Comparison of ENCODE assay signal across 14 cellular contexts in genomic region chr17:81863833-81864768, GRCh38. TPM values are rescaled to one million over a fixed set of nuclear protein-coding genes. Genes with fewer than 3 reads are reported as not detected.
DNase-seq lines count a peak whose midpoint lies in the region; ATAC-seq and TF ChIP-seq lines count a peak whose summit lies in the region.
"Had no signal": no experiment of that assay in that cellular context is flagged by ENCODE, and none has a peak within 500 bp of the region (broad histone marks: within the 10 kb centered on the region; RNA-seq: fewer than 3 reads in every experiment).

No MANE protein-coding gene starts in this region.

- peaks cover 33% of the 10 kb centered on the region for H3K4me1 Mint-ChIP-seq in WTC11

- no peaks in the 10 kb centered on the region for H3K9me3 Mint-ChIP-seq in WTC11

- ATAC-seq in Right ventricle myocardium inferior (no peak), WTC11 (no peak), left lobe of liver (no peak)
- ATAC-seq: left ventricle myocardium superior had no signal

- POLR2A ChIA-PET in WTC11 (lab: Charles Lee): no interaction called here

- H3K36me3 ChIP-seq in cardiac muscle cell: no peaks in the 10 kb centered on the region
- H3K36me3 ChIP-seq in thymus (ENCODE audit: control insufficient read depth, insufficient read depth): peaks cover 37% of the 10 kb centered on the region
- H3K36me3 ChIP-seq in tibial artery: peaks cover 7 to 56% (median 16%) of the 10 kb centered on the region in 3 donors

- CTCF ChIA-PET in WTC11 (lab: Charles Lee): interaction anchor here (0.9 kb wide), 1 partner anchor 42 kb away, joined by 3 read pairs; no protein-coding TSS in a partner anchor

- no peak for DNase-seq in cardiac muscle cell (ENCODE audit: low read depth in 1 of 2, low spot score in 1 of 2)
- DNase-seq in Right ventricle myocardium inferior (ENCODE audit: missing footprints): no peak
- no peak for DNase-seq in WTC11 (ENCODE audit: low spot score)
- DNase-seq in left lobe of liver (ENCODE audit: low spot score): peak; percentile 59
- no peak for DNase-seq in NCI-H1105 treated with DMSO at 0.1 percent for 48 hours (lab: John Stamatoyannopoulos, UW)
- DNase-seq in tibial artery: no peak
- DNase-seq in cerebellar cortex (ENCODE audit: low spot score): no peak
- DNase-seq: KBM-7, left ventricle myocardium superior, NCI-H510A had no signal

- peaks cover 38% of the 10 kb centered on the region for H3K4me1 ChIP-seq in cardiac muscle cell (ENCODE audit: low read depth)
- peaks cover 14% of the 10 kb centered on the region for H3K4me1 ChIP-seq in thymus (ENCODE audit: control insufficient read depth, insufficient read depth, low read length)
- H3K4me1 ChIP-seq in tibial artery: peaks cover 0 to 60% (median 34%) of the 10 kb centered on the region in 4 donors

- H3K27me3 Mint-ChIP-seq in WTC11 (ENCODE audit: low read depth): no peaks in the 10 kb centered on the region; the same call in 1 of the 2 replicates

- H3K27ac ChIP-seq in cardiac muscle cell (peak overlapping the region; percentile 19), thymus (ENCODE audit: low read depth) (peak overlapping the region; percentile 60), tibial artery (no peak overlapping the region)

- H3K27me3 ChIP-seq in cardiac muscle cell: no peaks in the 10 kb centered on the region
- H3K27me3 ChIP-seq in thymus (ENCODE audit: control insufficient read depth, insufficient read depth): no peaks in the 10 kb centered on the region
- H3K27me3 ChIP-seq in tibial artery: no peaks in the 10 kb centered on the region

- peaks cover 24% of the 10 kb centered on the region for H3K36me3 Mint-ChIP-seq in WTC11

- no peak overlapping the region for H3K4me3 ChIP-seq in cardiac muscle cell
- H3K4me3 ChIP-seq in thymus (ENCODE audit: low read length): no peak overlapping the region
- H3K4me3 ChIP-seq in tibial artery: no peak overlapping the region

- intact Hi-C loops in Right ventricle myocardium inferior (cut with DNase I) (no loop called here), tibial artery (cut with DNase I; ENCODE audit: low total_unique reads) (no loop called here)

- WGBS in thymus: 96% methylated on average over 9 of the region's 9 CpGs

- peak overlapping the region; percentile 34; the same call in 1 of the 2 replicates for H3K27ac Mint-ChIP-seq in WTC11

- H3K4me3 Mint-ChIP-seq in WTC11: no peak overlapping the region; the same call in 1 of the 2 replicates

- H3K9me3 ChIP-seq in cardiac muscle cell (ENCODE audit: low read depth) (no peaks in the 10 kb centered on the region), thymus (ENCODE audit: control insufficient read depth) (no peaks in the 10 kb centered on the region), tibial artery (no peaks in the 10 kb centered on the region)

- TF ChIP-seq CTCF in cardiac muscle cell (IDR thresholded peaks at IDR 0.05; ENCODE audit: low read depth, low read length) (no peak), WTC11 (IDR thresholded peaks at IDR 0.05) (no peak), tibial artery (IDR thresholded peaks at IDR 0.05) (no peak)

TF ChIP-seq in WTC11, 78 proteins besides CTCF, POLR2A, EP300 and RAD21 (continues in another document):
- TF ChIP-seq ZNF219 (CRISPR knock-in tag; IDR thresholded peaks at IDR 0.05; ENCODE audit: borderline replicate concordance) (no peak), GABPB1 (CRISPR knock-in tag; IDR thresholded peaks at IDR 0.05) (no peak), USF2 (CRISPR knock-in tag; IDR thresholded peaks at IDR 0.05) (no peak), PRRX2 (CRISPR knock-in tag; IDR thresholded peaks at IDR 0.05) (no peak), USF1 (CRISPR knock-in tag; IDR thresholded peaks at IDR 0.05) (no peak), MYBL2 (CRISPR knock-in tag; IDR thresholded peaks at IDR 0.05) (no peak), ZNF281 (CRISPR knock-in tag; IDR thresholded peaks at IDR 0.05) (no peak), ERG (CRISPR knock-in tag; IDR thresholded peaks at IDR 0.05) (no peak), ZNF396 (CRISPR knock-in tag; IDR thresholded peaks at IDR 0.05; ENCODE audit: borderline replicate concordance) (no peak), ZBTB21 (CRISPR knock-in tag; IDR thresholded peaks at IDR 0.05; ENCODE audit: borderline replicate concordance) (no peak)

RNA-seq across cellular contexts. Expression of gene P4HB, which starts 3.8 kb away (rescaled TPM):
- total RNA-seq in cardiac muscle cell: 972 and 1,150 TPM in 2 replicates
- 388 and 597 TPM in 2 replicates for polyA plus RNA-seq in cardiac muscle cell
- 355 TPM for total RNA-seq in Right ventricle myocardium inferior
- total RNA-seq in WTC11 (2021): 343 to 380 TPM (median 360 TPM) in 3 replicates
- total RNA-seq in left lobe of liver: 1,392 TPM
- 219 TPM for polyA plus RNA-seq in thymus

RNA-seq across cellular contexts. Expression of gene ARHGDIA, which starts 7.0 kb away (rescaled TPM):
- 101 and 177 TPM in 2 replicates for total RNA-seq in cardiac muscle cell
- 139 and 163 TPM in 2 replicates for polyA plus RNA-seq in cardiac muscle cell
- total RNA-seq in Right ventricle myocardium inferior: 126 TPM
- 200 to 247 TPM (median 203 TPM) in 3 replicates for total RNA-seq in WTC11 (2021)
- total RNA-seq in left lobe of liver: 109 TPM
- polyA plus RNA-seq in thymus: 189 TPM

RNA-seq across cellular contexts. Expression of gene ALYREF, which starts 27.3 kb away (rescaled TPM):
- total RNA-seq in cardiac muscle cell: 94.0 and 139 TPM in 2 replicates
- polyA plus RNA-seq in cardiac muscle cell: 93.0 and 130 TPM in 2 replicates
- 35.5 TPM for total RNA-seq in Right ventricle myocardium inferior
- total RNA-seq in WTC11 (2021): 172 to 212 TPM (median 174 TPM) in 3 replicates
- total RNA-seq in left lobe of liver: 14.5 TPM
- polyA plus RNA-seq in thymus: 42.9 TPM

RNA-seq across cellular contexts. Expression of gene ANAPC11, which starts 27.4 kb away (rescaled TPM):
- total RNA-seq in cardiac muscle cell (128 and 178 TPM in 2 replicates), Right ventricle myocardium inferior (179 TPM), WTC11 (2021) (217 to 249 TPM (median 245 TPM) in 3 replicates), left lobe of liver (95.7 TPM)
- polyA plus RNA-seq in cardiac muscle cell (368 and 407 TPM in 2 replicates), thymus (127 TPM)

RNA-seq across cellular contexts. Expression of gene PPP1R27, which starts 29.3 kb away (rescaled TPM):
- total RNA-seq in cardiac muscle cell (not detected in 2 replicates), Right ventricle myocardium inferior (not detected), WTC11 (2021) (not detected in 3 replicates), left lobe of liver (not detected)
- polyA plus RNA-seq in cardiac muscle cell (1.0 TPM in 1 of 2 replicates, not detected in the other), thymus (0.94 TPM)
- total RNA-seq: fibroblast of lung, temporal lobe had no signal
- polyA plus RNA-seq: BJ, fibroblast of lung had no signal

Comparison
In these comparisons a context has a peak if more than half of its experiments do, and no peak if none do; other contexts are left out.
1. H3K27ac ChIP-seq: peak in cardiac muscle cell (single experiment) and thymus (single experiment); none in tibial artery (0 of 2).